Comparison of ENCODE assay signal across 15 cellular contexts in the genomic region with DNA sequence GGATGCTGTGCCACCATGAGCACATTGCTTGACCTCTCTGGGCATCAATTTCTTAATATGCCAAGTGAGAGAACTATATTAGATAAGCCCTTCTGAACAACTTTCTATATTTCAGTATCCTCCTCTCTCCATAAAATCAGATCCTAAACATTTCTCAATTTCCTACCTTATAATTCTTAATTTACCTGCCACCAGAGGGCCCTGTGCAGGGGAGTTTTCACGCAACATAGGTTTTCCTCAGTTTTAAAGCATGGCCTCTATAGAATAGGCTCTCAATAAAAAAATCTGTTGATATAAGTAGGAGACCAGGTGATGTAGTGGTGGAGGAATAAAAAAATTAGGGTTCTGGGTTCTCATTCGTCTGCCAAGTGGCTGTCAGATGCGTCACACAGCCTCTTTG.
DNase-seq lines count a peak whose midpoint lies in the region; ATAC-seq, FAIRE-seq and TF ChIP-seq lines count a peak whose summit lies in the region.
"Had no signal": no experiment of that assay in that cellular context is flagged by ENCODE, and none has a peak within 500 bp of the region (broad histone marks: within the 10 kb centered on the region; RNA-seq: fewer than 3 reads in every experiment).

No MANE protein-coding gene starts in this region.

- H3K4me3 Mint-ChIP-seq in Caco-2 (ENCODE audit: unreplicated experiment) (no peak overlapping the region), astrocyte (ENCODE audit: unreplicated experiment) (no peak overlapping the region)
- H3K4me3 Mint-ChIP-seq in CD4-positive, alpha-beta T cell: no peak overlapping the region
- H3K4me3 Mint-ChIP-seq: activated naive CD8-positive, alpha-beta T cell; stimulated activated memory B cell treated with anti-CD40 and anti-IgM and Interleukin-4, amounts not matched to agents 10 μg/mL and 1 μg/mL and 100 μg/mL, for 72 hours; T-helper 1 cell treated with Interleukin-12 subunit alpha and Interleukin-12 subunit beta and Interleukin-4 antibody, amounts not matched to agents 30 μg/mL and 1 μg/mL, for 36 hours had no signal

- BruUV-seq in Caco-2 (replicated peaks; lab: Mats Ljungman, UMichigan) (no TSS peak), HepG2 (replicated peaks; lab: Mats Ljungman, UMichigan) (no TSS peak)

- no peak overlapping the region for H3K4me3 ChIP-seq in Caco-2 (ENCODE audit: low read depth, low read length)
- H3K4me3 ChIP-seq in HFF-Myc (replicated peaks; ENCODE audit: low read depth, low read length): no peak overlapping the region
- H3K4me3 ChIP-seq in astrocyte (ENCODE audit: insufficient read depth, low read depth, low read length): no peak overlapping the region
- H3K4me3 ChIP-seq in HepG2 (replicated peaks in 1 of 3; ENCODE audit: insufficient read depth in 1 of 3, low read depth in 2 of 3, low read length in 3 of 3): no peak overlapping the region
- no peak overlapping the region for H3K4me3 ChIP-seq in psoas muscle

- 18% methylated on average over 3 of the region's 3 CpGs for WGBS in HepG2 (ENCODE audit: low lambda C conversion rate)
- 85 to 88% (median 85%) methylated on average over 3 of the region's 3 CpGs for WGBS in psoas muscle, 3 donors

- H3K27me3 Mint-ChIP-seq in Caco-2 (ENCODE audit: insufficient read depth, unreplicated experiment) (peaks cover 20% of the 10 kb centered on the region), astrocyte (ENCODE audit: low read depth, unreplicated experiment) (no peaks in the 10 kb centered on the region)
- H3K27me3 Mint-ChIP-seq in CD4-positive, alpha-beta T cell: peaks cover 45% of the 10 kb centered on the region

- H4K20me1 ChIP-seq in astrocyte (ENCODE audit: insufficient read depth, low read length) (no peaks in the 10 kb centered on the region), HepG2 (ENCODE audit: insufficient read depth, low read length) (no peaks in the 10 kb centered on the region)

- H3K4me2 ChIP-seq in astrocyte (ENCODE audit: low read length) (no peak overlapping the region), HepG2 (ENCODE audit: low read depth, low read length) (no peak overlapping the region)

- H3K79me2 ChIP-seq in astrocyte (ENCODE audit: insufficient read depth, low read length) (no peaks in the 10 kb centered on the region), HepG2 (ENCODE audit: insufficient read depth, low read length) (no peaks in the 10 kb centered on the region)

- H3K9ac ChIP-seq in astrocyte (ENCODE audit: low read length): no peak overlapping the region
- H3K9ac ChIP-seq in HepG2 (ENCODE audit: insufficient read depth, low read depth, low read length): no peak overlapping the region

- no peaks in the 10 kb centered on the region for H3K27me3 ChIP-seq in Caco-2 (replicated peaks; ENCODE audit: control insufficient read depth, insufficient read depth, low read length)
- H3K27me3 ChIP-seq in astrocyte (ENCODE audit: insufficient read depth, low read length): peaks cover 4% of the 10 kb centered on the region
- peaks cover 1 to 19% of the 10 kb centered on the region in 2 experiments; a peak in 3 of 5 replicates for H3K27me3 ChIP-seq in HepG2 (ENCODE audit: control insufficient read depth in 1 of 2, insufficient read depth in 2 of 2, low read length in 2 of 2)
- no peaks in the 10 kb centered on the region for H3K27me3 ChIP-seq in CD4-positive, alpha-beta T cell (ENCODE audit: control insufficient read depth, insufficient read depth, low read length)
- H3K27me3 ChIP-seq in psoas muscle (ENCODE audit: insufficient read depth in 3 of 3, low read length in 2 of 3): no peaks in the 10 kb centered on the region

- no peaks in the 10 kb centered on the region for H3K36me3 Mint-ChIP-seq in Caco-2 (ENCODE audit: insufficient read depth, unreplicated experiment)
- H3K36me3 Mint-ChIP-seq in astrocyte (ENCODE audit: low read depth, unreplicated experiment): no peaks in the 10 kb centered on the region
- H3K36me3 Mint-ChIP-seq in CD4-positive, alpha-beta T cell (ENCODE audit: low read depth): no peaks in the 10 kb centered on the region
- H3K36me3 Mint-ChIP-seq: activated naive CD8-positive, alpha-beta T cell; stimulated activated memory B cell treated with anti-CD40 and anti-IgM and Interleukin-4, amounts not matched to agents 10 μg/mL and 1 μg/mL and 100 μg/mL, for 72 hours had no signal

- POLR2A ChIA-PET in Caco-2 (lab: Charles Lee) (no interaction called here), HepG2 (lab: Yijun Ruan, JAX) (no interaction called here)
- POLR2A ChIA-PET in CD4-positive, alpha-beta T cell (lab: Charles Lee): no interaction called here

- in situ Hi-C loops in HepG2 (cut with HindIII; ENCODE audit: extremely low pct_ligation_motif_present, low pct_unique_long_range_greater_than_20kb): loop anchor here (5.0 kb wide), 1 partner anchor 108 kb away; no protein-coding TSS in a partner anchor

- H3K4me1 Mint-ChIP-seq in Caco-2 (ENCODE audit: low read depth, unreplicated experiment) (no peaks in the 10 kb centered on the region), astrocyte (ENCODE audit: low read depth, unreplicated experiment) (no peaks in the 10 kb centered on the region)
- no peaks in the 10 kb centered on the region for H3K4me1 Mint-ChIP-seq in CD4-positive, alpha-beta T cell (ENCODE audit: low read depth)
- H3K4me1 Mint-ChIP-seq: stimulated activated memory B cell treated with anti-CD40 and anti-IgM and Interleukin-4, amounts not matched to agents 10 μg/mL and 1 μg/mL and 100 μg/mL, for 72 hours had no signal

- H3K27ac Mint-ChIP-seq in Caco-2 (ENCODE audit: unreplicated experiment) (no peak overlapping the region), astrocyte (ENCODE audit: unreplicated experiment) (no peak overlapping the region)
- no peak overlapping the region for H3K27ac Mint-ChIP-seq in CD4-positive, alpha-beta T cell
- H3K27ac Mint-ChIP-seq: activated naive CD8-positive, alpha-beta T cell; stimulated activated memory B cell treated with anti-CD40 and anti-IgM and Interleukin-4, amounts not matched to agents 10 μg/mL and 1 μg/mL and 100 μg/mL, for 72 hours; T-helper 1 cell treated with Interleukin-12 subunit alpha and Interleukin-12 subunit beta and Interleukin-4 antibody, amounts not matched to agents 30 μg/mL and 1 μg/mL, for 36 hours had no signal

- no peaks in the 10 kb centered on the region for H3K4me1 ChIP-seq in Caco-2
- no peaks in the 10 kb centered on the region for H3K4me1 ChIP-seq in astrocyte (ENCODE audit: insufficient read depth, low read length)
- H3K4me1 ChIP-seq in HepG2 (ENCODE audit: insufficient read depth, low read length): no peaks in the 10 kb centered on the region
- peaks cover under 1% of the 10 kb centered on the region for H3K4me1 ChIP-seq in psoas muscle

- TF ChIP-seq POLR2A in HepG2 (IDR thresholded peaks at IDR 0.05; ENCODE audit: insufficient read depth in 1 of 2, low read depth in 2 of 2, low read length in 2 of 2): no peak

- TF ChIP-seq CTCF in Caco-2 (IDR thresholded peaks at IDR 0.05; ENCODE audit: insufficient read depth in 1 of 2, low read depth in 1 of 2, low read length in 1 of 2, severe bottlenecking in 1 of 2, unreplicated experiment in 1 of 2): peak; percentile 39 to 59
- peak; percentile 40 for TF ChIP-seq CTCF in HFF-Myc (IDR thresholded peaks at IDR 0.05; ENCODE audit: low read depth, low read length, missing control alignments)
- TF ChIP-seq CTCF in astrocyte (IDR thresholded peaks at IDR 0.05; ENCODE audit: insufficient read depth, low read depth, low read length): peak; percentile 27
- TF ChIP-seq CTCF in HepG2 (CRISPR knock-in tag; IDR thresholded peaks at IDR 0.05): no peak
- no peak for TF ChIP-seq CTCF in CD4-positive, alpha-beta T cell (IDR thresholded peaks at IDR 0.05)
- TF ChIP-seq CTCF in psoas muscle (IDR thresholded peaks at IDR 0.05): no peak

- intact Hi-C loops in Caco-2 (cut with micrococcal nuclease; ENCODE audit: unreplicated experiment) (loop anchor here (1.0 to 10.0 kb wide), 3 partner anchors 93 to 119 kb away; no protein-coding TSS in a partner anchor), HepG2 (cut with micrococcal nuclease; ENCODE audit: unreplicated experiment) (loop anchor here (1.0 kb wide), 2 partner anchors 93 to 110 kb away; no protein-coding TSS in a partner anchor), psoas muscle (cut with DNase I) (no loop called here)
- intact Hi-C loops in CD4-positive, alpha-beta T cell (cut with DNase I, micrococcal nuclease): no loop called here

- H3K36me3 ChIP-seq in Caco-2 (ENCODE audit: control insufficient read depth, insufficient read depth, low read length) (no peaks in the 10 kb centered on the region), astrocyte (ENCODE audit: insufficient read depth, low read length) (no peaks in the 10 kb centered on the region), HepG2 (replicated peaks in 1 of 2; ENCODE audit: control insufficient read depth in 1 of 2, insufficient read depth in 2 of 2, low read length in 2 of 2) (no peaks in the 10 kb centered on the region), psoas muscle (ENCODE audit: insufficient read depth in 1 of 2, low read depth in 1 of 2) (no peaks in the 10 kb centered on the region)

- DNase-seq in Caco-2: no peak
- no peak for DNase-seq in HFF-Myc (ENCODE audit: extremely low read depth, low read depth)
- DNase-seq in astrocyte (ENCODE audit: low read depth): no peak
- no peak for DNase-seq in HepG2 (ENCODE audit: low spot score)
- DNase-seq in CD4-positive, alpha-beta T cell: no peak
- no peak for DNase-seq in psoas muscle
- DNase-seq: DMS79, head of caudate nucleus, NCI-H1105 treated with DMSO at 0.1 percent for 48 hours, nucleus accumbens had no signal

- no peak for TF ChIP-seq RAD21 in HepG2 (CRISPR knock-in tag; IDR thresholded peaks at IDR 0.05)

- peaks cover 15% of the 10 kb centered on the region for H3K9me3 ChIP-seq in Caco-2
- H3K9me3 ChIP-seq in astrocyte (ENCODE audit: insufficient read depth, low read depth, low read length): no peaks in the 10 kb centered on the region
- no peaks in the 10 kb centered on the region for H3K9me3 ChIP-seq in HepG2 (ENCODE audit: low read length)
- no peaks in the 10 kb centered on the region for H3K9me3 ChIP-seq in CD4-positive, alpha-beta T cell (ENCODE audit: control insufficient read depth, low read length)
- H3K9me3 ChIP-seq in psoas muscle: peaks cover 10% of the 10 kb centered on the region

- CTCF ChIA-PET in Caco-2 (lab: Charles Lee) (no interaction called here), HepG2 (lab: Yijun Ruan, JAX; ENCODE audit: low intra/inter-chr PET ratio, low total read pairs) (interaction anchor here (1.8 to 2.2 kb wide), 2 partner anchors 93 to 110 kb away, joined by 8 to 10 read pairs; no protein-coding TSS in a partner anchor)
- CTCF ChIA-PET in CD4-positive, alpha-beta T cell (lab: Charles Lee): no interaction called here

- FAIRE-seq in astrocyte (lab: Jason Lieb, UNC) (no peak), HepG2 (lab: Jason Lieb, UNC) (no peak)

- H2AFZ ChIP-seq in astrocyte (ENCODE audit: low read depth, low read length): no peak overlapping the region
- H2AFZ ChIP-seq in HepG2 (ENCODE audit: low read length): no peak overlapping the region

- TF ChIP-seq EP300 in HepG2 (IDR thresholded peaks at IDR 0.05; ENCODE audit: low read depth in 2 of 2, low read length in 2 of 2) (no peak), HepG2 (CRISPR knock-in tag; IDR thresholded peaks at IDR 0.05; ENCODE audit: borderline replicate concordance) (no peak)

- H3K9me3 Mint-ChIP-seq in Caco-2 (ENCODE audit: unreplicated experiment) (peaks cover 14% of the 10 kb centered on the region), astrocyte (ENCODE audit: unreplicated experiment) (peaks cover 7% of the 10 kb centered on the region)
- H3K9me3 Mint-ChIP-seq in CD4-positive, alpha-beta T cell: peaks cover 6% of the 10 kb centered on the region
- H3K9me3 Mint-ChIP-seq: T-helper 1 cell treated with Interleukin-12 subunit alpha and Interleukin-12 subunit beta and Interleukin-4 antibody, amounts not matched to agents 30 μg/mL and 1 μg/mL, for 36 hours had no signal

- ATAC-seq in HepG2: no peak
- no peak for ATAC-seq in HG03521 (IDR thresholded peaks at IDR 0.05; ENCODE audit: unreplicated experiment)
- no peak for ATAC-seq in CD4-positive, alpha-beta T cell (ENCODE audit: poor library complexity)
- no peak for ATAC-seq in psoas muscle
- no peak for ATAC-seq in HG03025 (IDR thresholded peaks at IDR 0.05; ENCODE audit: low FRiP score, unreplicated experiment)
- ATAC-seq: stimulated activated memory B cell treated with anti-CD40 and anti-IgM and Interleukin-4, amounts not matched to agents 10 μg/mL and 1 μg/mL and 100 μg/mL, for 72 hours had no signal

- no peak overlapping the region for H3K27ac ChIP-seq in astrocyte (ENCODE audit: low read depth, low read length)
- H3K27ac ChIP-seq in HepG2 (ENCODE audit: extremely low read length, insufficient read depth, low read length): no peak overlapping the region
- no peak overlapping the region for H3K27ac ChIP-seq in CD4-positive, alpha-beta T cell (ENCODE audit: low read depth, low read length)
- H3K27ac ChIP-seq in psoas muscle: no peak overlapping the region

Comparison
In these comparisons a context has a peak if more than half of its experiments do, and no peak if none do; other contexts are left out.
1. CTCF ChIP-seq: peak in Caco-2 (2 of 2), HFF-Myc (single experiment) and astrocyte (single experiment); none in HepG2 (single experiment), CD4-positive, alpha-beta T cell (single experiment) and psoas muscle (single experiment).
2. intact Hi-C loops: an anchor here in Caco-2 (1.0 to 10.0 kb wide) and HepG2 (1.0 kb wide); none called in CD4-positive, alpha-beta T cell and psoas muscle.